15 cellular contexts compared by ENCODE assay signal in genomic region chr14:55220230-55220629, GRCh38.
"Had no signal": no experiment of that assay in that cellular context is flagged by ENCODE, and none has a peak within 500 bp of the region (broad histone marks: within the 10 kb centered on the region; RNA-seq: fewer than 3 reads in every experiment).

No MANE protein-coding gene starts in this region.

- ATAC-seq: activated naive CD4-positive, alpha-beta T cell treated with anti-CD3 and anti-CD28 coated beads, Interleukin-2, amount 50 U/mL, for 72 hours; effector memory CD8-positive, alpha-beta T cell; left lung; stimulated activated naive B cell treated with anti-CD40 and anti-IgM and Interleukin-4, amounts not matched to agents 10 μg/mL and 1 μg/mL and 100 μg/mL, for 72 hours had no signal

- H3K27me3 Mint-ChIP-seq: dendritic cell treated with granulocyte-macrophage colony-stimulating factor and Interleukin-4, amounts not matched to agents 40 ng/mL and 50 ng/mL, for 4 days; stimulated activated naive B cell treated with anti-CD40 and anti-IgM and Interleukin-4, amounts not matched to agents 10 μg/mL and 1 μg/mL and 100 μg/mL, for 72 hours had no signal

- H3K27ac ChIP-seq: cardiac muscle cell, left lung, thoracic aorta had no signal

- H3K4me1 Mint-ChIP-seq: nephron progenitor cell; stimulated activated naive B cell treated with anti-CD40 and anti-IgM and Interleukin-4, amounts not matched to agents 10 μg/mL and 1 μg/mL and 100 μg/mL, for 72 hours had no signal

- H3K9me3 Mint-ChIP-seq: activated naive CD4-positive, alpha-beta T cell treated with anti-CD3 and anti-CD28 coated beads, Interleukin-2, amount 50 U/mL, for 72 hours; dendritic cell treated with granulocyte-macrophage colony-stimulating factor and Interleukin-4, amounts not matched to agents 40 ng/mL and 50 ng/mL, for 4 days; effector memory CD8-positive, alpha-beta T cell; nephron progenitor cell; stimulated activated naive B cell treated with anti-CD40 and anti-IgM and Interleukin-4, amounts not matched to agents 10 μg/mL and 1 μg/mL and 100 μg/mL, for 72 hours; T-helper 1 cell treated with Interleukin-12 subunit alpha and Interleukin-12 subunit beta and Interleukin-4 antibody, amounts not matched to agents 30 μg/mL and 1 μg/mL, for 36 hours had no signal

- H3K36me3 ChIP-seq: cardiac muscle cell, left lung, thoracic aorta had no signal

- H3K4me3 ChIP-seq: cardiac muscle cell, left lung, thoracic aorta had no signal

- H3K4me1 ChIP-seq: left lung had no signal

- H3K9me3 ChIP-seq: left lung, thoracic aorta had no signal

- H3K36me3 Mint-ChIP-seq: activated naive CD4-positive, alpha-beta T cell treated with anti-CD3 and anti-CD28 coated beads, Interleukin-2, amount 50 U/mL, for 72 hours; stimulated activated naive B cell treated with anti-CD40 and anti-IgM and Interleukin-4, amounts not matched to agents 10 μg/mL and 1 μg/mL and 100 μg/mL, for 72 hours had no signal

- H3K27ac Mint-ChIP-seq: activated naive CD4-positive, alpha-beta T cell treated with anti-CD3 and anti-CD28 coated beads, Interleukin-2, amount 50 U/mL, for 72 hours; dendritic cell treated with granulocyte-macrophage colony-stimulating factor and Interleukin-4, amounts not matched to agents 40 ng/mL and 50 ng/mL, for 4 days; effector memory CD8-positive, alpha-beta T cell; nephron progenitor cell; stimulated activated naive B cell treated with anti-CD40 and anti-IgM and Interleukin-4, amounts not matched to agents 10 μg/mL and 1 μg/mL and 100 μg/mL, for 72 hours; T-helper 1 cell treated with Interleukin-12 subunit alpha and Interleukin-12 subunit beta and Interleukin-4 antibody, amounts not matched to agents 30 μg/mL and 1 μg/mL, for 36 hours had no signal

- H3K4me3 Mint-ChIP-seq: dendritic cell treated with granulocyte-macrophage colony-stimulating factor and Interleukin-4, amounts not matched to agents 40 ng/mL and 50 ng/mL, for 4 days; effector memory CD8-positive, alpha-beta T cell; nephron progenitor cell; stimulated activated naive B cell treated with anti-CD40 and anti-IgM and Interleukin-4, amounts not matched to agents 10 μg/mL and 1 μg/mL and 100 μg/mL, for 72 hours; T-helper 1 cell treated with Interleukin-12 subunit alpha and Interleukin-12 subunit beta and Interleukin-4 antibody, amounts not matched to agents 30 μg/mL and 1 μg/mL, for 36 hours had no signal

- H3K27me3 ChIP-seq: cardiac muscle cell, left lung had no signal

- DNase-seq: activated CD4-positive, alpha-beta T cell treated with anti-CD3 and anti-CD28 coated beads, Interleukin-2, amount 50 U/mL, for 48 hours; activated gamma-delta T cell; effector memory CD8-positive, alpha-beta T cell; head of caudate nucleus; kidney; left lung; nephron progenitor cell; occipital lobe; retina; stimulated activated naive B cell treated with anti-CD40 and anti-IgM and Interleukin-4, amounts not matched to agents 10 μg/mL and 1 μg/mL and 100 μg/mL, for 72 hours had no signal
